10 cellular contexts compared by ENCODE assay signal in the genomic region with DNA sequence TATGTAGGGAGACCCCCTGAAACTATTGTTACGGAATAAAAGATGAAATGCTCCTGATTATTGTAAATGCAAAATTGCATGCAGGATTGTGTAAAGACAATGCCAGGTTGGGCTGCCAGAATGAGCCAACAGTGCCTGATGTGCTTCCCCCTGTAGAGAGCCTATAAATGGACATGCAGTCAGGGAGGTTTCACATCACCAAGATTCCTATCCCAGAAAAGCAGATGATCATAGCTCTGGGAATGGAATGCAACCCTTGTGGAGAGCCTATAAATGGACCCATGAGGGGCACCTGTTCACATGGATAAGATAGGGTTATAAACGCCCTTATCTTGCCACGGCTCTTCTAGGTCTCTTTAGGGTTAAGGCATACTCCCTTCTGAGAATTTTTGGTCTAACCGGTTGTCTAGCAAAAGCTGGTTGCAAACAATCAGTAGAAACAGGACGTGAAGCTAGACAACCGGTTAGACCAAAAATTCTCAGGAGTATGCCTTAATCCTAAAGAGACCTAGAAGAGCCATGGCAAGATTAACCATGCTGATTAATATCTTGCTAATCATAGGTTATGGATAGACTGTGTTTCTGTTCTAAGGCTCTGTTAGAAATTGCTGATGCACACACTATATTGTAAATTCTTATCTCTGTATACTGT. TPM values are rescaled to one million over a fixed set of nuclear protein-coding genes. Genes with fewer than 3 reads are reported as not detected.
DNase-seq lines count a peak whose midpoint lies in the region; ATAC-seq and TF ChIP-seq lines count a peak whose summit lies in the region.
"Not testable (repeated sequence)": the region's sequence is repeated elsewhere in the genome, so short reads cannot be mapped to it uniquely, and the experiment has no call there.
"Had no signal": no experiment of that assay in that cellular context is flagged by ENCODE, and none has a peak within 500 bp of the region (broad histone marks: within the 10 kb centered on the region; RNA-seq: fewer than 3 reads in every experiment).

No MANE protein-coding gene starts in this region.

- 38 to 57% (median 48%) methylated on average over 6 of the region's 6 CpGs for WGBS in heart left ventricle, 4 donors
- 37 to 58% (median 54%) methylated on average over 6 of the region's 6 CpGs for WGBS in psoas muscle, 3 donors

- H3K4me3 ChIP-seq in epithelial cell of esophagus (ENCODE audit: low read length); psoas muscle; skeletal muscle tissue (ENCODE audit: low read length in 3 of 3): not testable (repeated sequence)
- peak overlapping the region in 8 of 12 donors; percentile 18 to 77 (median 44) for H3K4me3 ChIP-seq in heart left ventricle

- intact Hi-C loops in heart left ventricle (cut with DNase I); left ventricle myocardium superior (cut with micrococcal nuclease): not testable (repeated sequence)
- intact Hi-C loops in psoas muscle (cut with DNase I), result loop anchor here in 1 of 2 donors (5.0 kb wide), 1 partner anchor 714 kb away; no protein-coding TSS in a partner anchor

- H3K27ac ChIP-seq in C4-2B (peak overlapping the region; percentile 67), heart left ventricle (peak overlapping the region; percentile 50 to 97 (median 83)), psoas muscle (peak overlapping the region; percentile 76), skeletal muscle tissue (ENCODE audit: low read depth, low read length) (peak overlapping the region; percentile 78)

- peaks cover 0 to 11% (median under 1%) of the 10 kb centered on the region in 9 donors for H3K27me3 ChIP-seq in heart left ventricle
- H3K27me3 ChIP-seq in psoas muscle (ENCODE audit: insufficient read depth in 3 of 3, low read length in 2 of 3); skeletal muscle tissue (ENCODE audit: control insufficient read depth in 3 of 3, insufficient read depth in 3 of 3, low read length in 3 of 3): not testable (repeated sequence)

- peaks cover 0 to 21% (median 12%) of the 10 kb centered on the region in 12 donors for H3K9me3 ChIP-seq in heart left ventricle
- peaks cover 18% of the 10 kb centered on the region for H3K9me3 ChIP-seq in psoas muscle
- not testable (repeated sequence) for H3K9me3 ChIP-seq in skeletal muscle tissue (ENCODE audit: control insufficient read depth in 3 of 3, low read length in 3 of 3)

- H3K9ac ChIP-seq in skeletal muscle tissue (ENCODE audit: low read depth in 1 of 3, low read length in 3 of 3), result peak overlapping the region in 1 of 3 donors; percentile 34

- ATAC-seq in heart left ventricle (peak in 3 of 4 donors; percentile 20 to 53 (median 22)), left ventricle myocardium superior (peak; percentile 44), psoas muscle (peak; percentile 63 to 78 (median 70))

- DNase-seq in SIG-M5 treated with dmso at 0.1 percent for 504 hours (lab: John Stamatoyannopoulos, UW; ENCODE audit: unreplicated experiment) (peak; percentile 3), epithelial cell of esophagus (ENCODE audit: low read depth) (peak; percentile 39), heart left ventricle (peak in 3 of 5 donors; percentile 43 to 54 (median 48)), myocyte (ENCODE audit: low read depth) (peak; percentile 90)
- not testable (repeated sequence) for DNase-seq in left ventricle myocardium superior, psoas muscle

- H3K36me3 ChIP-seq in heart left ventricle; psoas muscle (ENCODE audit: insufficient read depth in 1 of 2, low read depth in 1 of 2); skeletal muscle tissue (ENCODE audit: control insufficient read depth in 3 of 3, insufficient read depth in 3 of 3, low read length in 3 of 3): not testable (repeated sequence)

- not testable (repeated sequence) for TF ChIP-seq POLR2A in heart left ventricle (IDR thresholded peaks at IDR 0.05)

- peaks cover 0 to 43% (median 11%) of the 10 kb centered on the region in 12 donors for H3K4me1 ChIP-seq in heart left ventricle
- H3K4me1 ChIP-seq in psoas muscle; skeletal muscle tissue (ENCODE audit: control insufficient read depth in 3 of 3, insufficient read depth in 3 of 3, low read length in 3 of 3): not testable (repeated sequence)

- TF ChIP-seq CTCF in C4-2B (conservative IDR thresholded peaks at IDR 0.05); epithelial cell of esophagus (IDR thresholded peaks at IDR 0.05; ENCODE audit: insufficient read depth, low read depth, low read length, missing control alignments); heart left ventricle (IDR thresholded peaks at IDR 0.05); psoas muscle (IDR thresholded peaks at IDR 0.05): not testable (repeated sequence)

RNA-seq across cellular contexts. Expression of a gene that starts 5.2 kb away (rescaled TPM):
- total RNA-seq in heart left ventricle (100 to 1,000 TPM in 5 of 9 donors, 10 to 100 TPM in 4; 57.1 to 208 (median 101) TPM), left ventricle myocardium superior (69.2 TPM), myocyte (20.8 and 21.6 TPM in 2 replicates), psoas muscle (10 to 100 TPM in 2 of 4 donors, 1 to 10 TPM in 2; 3.5 to 55.7 (median 15.0) TPM), skeletal muscle tissue (38.1 TPM)
- polyA plus RNA-seq in heart left ventricle (100 to 1,000 TPM in 1 of 2 donors, 10 to 100 TPM in 1; 45.6 to 161 TPM), psoas muscle (1 to 10 TPM; 1.4 to 3.9 (median 2.4) TPM)
- 6.1 TPM for polyA plus RNA-seq in myocyte (2012)
- total RNA-seq: GM23248 had no signal
- polyA plus RNA-seq: CD14-positive monocyte, GM23248 had no signal
